ENCODE assay signal across 1 cellular context in the genomic region with DNA sequence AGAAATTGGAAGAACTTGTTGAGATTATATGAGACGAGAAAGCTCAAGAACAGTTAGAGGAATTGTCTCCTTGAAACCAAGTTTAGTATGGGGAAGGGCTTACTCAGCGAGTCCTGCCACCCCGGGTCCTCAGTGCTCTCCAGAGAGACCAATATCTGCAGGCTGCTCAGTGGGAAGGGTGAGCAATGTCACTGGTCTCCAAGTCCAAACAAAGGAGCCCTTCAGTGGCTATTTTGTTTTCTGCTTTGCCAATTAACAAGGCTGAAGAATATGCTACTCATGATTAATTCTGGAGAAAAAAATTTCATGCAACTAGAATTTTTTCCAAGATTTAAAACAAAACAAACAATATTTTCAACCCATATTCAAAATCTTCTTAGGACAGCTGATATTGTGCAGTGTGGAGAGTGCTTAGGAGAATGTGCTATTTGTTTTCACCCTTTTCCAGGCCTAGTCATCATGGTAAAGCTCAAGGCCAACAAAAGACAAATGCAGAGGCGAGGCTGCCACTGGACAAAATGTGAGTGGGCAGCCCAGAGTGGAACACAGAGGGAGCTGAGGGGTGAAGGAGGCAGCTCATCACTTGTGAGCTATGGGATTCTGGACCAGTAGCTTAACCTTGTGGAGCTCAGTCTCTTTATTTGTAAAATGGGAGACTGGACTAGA.
TF ChIP-seq lines count a peak whose summit lies in the region.

No MANE protein-coding gene starts in this region.

TF ChIP-seq in IMR-90, 13 proteins besides CTCF, POLR2A, EP300 and RAD21 (continued from another document):
- no peak for TF ChIP-seq ELK1 (IDR thresholded peaks at IDR 0.05; ENCODE audit: borderline replicate concordance, low read depth, low read length)
